19 cellular contexts compared by ENCODE assay signal in the genomic region with DNA sequence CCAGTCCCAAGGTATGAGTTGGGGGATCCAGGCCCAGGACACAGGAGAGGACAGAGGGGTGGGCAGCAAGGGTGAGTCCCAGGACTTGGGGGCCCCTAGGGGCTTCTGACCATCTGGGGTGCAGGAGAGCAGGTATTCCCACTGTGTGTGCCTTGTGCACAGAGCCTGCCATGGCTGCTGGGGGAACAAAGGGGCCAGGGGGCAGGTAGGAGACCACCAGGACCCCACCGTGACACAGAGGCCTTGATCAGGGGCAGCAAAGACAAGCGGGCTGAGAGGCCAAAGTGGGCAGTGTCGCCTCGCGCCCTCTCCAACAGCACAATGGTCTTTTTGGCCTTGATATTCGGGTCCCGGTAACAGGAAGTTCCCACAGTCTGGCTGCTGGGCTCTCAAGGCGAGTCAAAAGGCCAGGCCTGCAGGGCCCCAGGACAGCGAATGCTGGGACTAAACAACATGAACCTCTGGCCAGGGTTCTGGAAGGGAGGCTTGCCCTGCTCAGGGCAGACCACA. TPM values are rescaled to one million over a fixed set of nuclear protein-coding genes. Genes with fewer than 3 reads are reported as not detected.
DNase-seq lines count a peak whose midpoint lies in the region; ATAC-seq, FAIRE-seq and TF ChIP-seq lines count a peak whose summit lies in the region.
"Had no signal": no experiment of that assay in that cellular context is flagged by ENCODE, and none has a peak within 500 bp of the region (broad histone marks: within the 10 kb centered on the region; RNA-seq: fewer than 3 reads in every experiment).

No MANE protein-coding gene starts in this region.

- H3K4me1 ChIP-seq in GM23338 (ENCODE audit: insufficient read depth): peaks cover 10% of the 10 kb centered on the region; the same call in 1 of the 2 replicates
- H3K4me1 ChIP-seq in esophagus muscularis mucosa: peaks cover 77 to 90% (median 86%) of the 10 kb centered on the region in 4 donors
- peaks cover 18 to 27% of the 10 kb centered on the region in 2 donors for H3K4me1 ChIP-seq in gastrocnemius medialis
- peaks cover 0 to 12% of the 10 kb centered on the region in 2 donors for H3K4me1 ChIP-seq in kidney (ENCODE audit: control insufficient read depth in 1 of 2, insufficient read depth in 1 of 2, low read depth in 1 of 2, low read length in 2 of 2)

- H3K36me3 ChIP-seq in GM23338 (ENCODE audit: insufficient read depth) (no peaks in the 10 kb centered on the region), esophagus muscularis mucosa (peaks cover 1 to 24% (median 5%) of the 10 kb centered on the region in 4 donors), gastrocnemius medialis (no peaks in the 10 kb centered on the region), kidney (ENCODE audit: control insufficient read depth in 1 of 2, insufficient read depth in 2 of 2, low read length in 2 of 2) (no peaks in the 10 kb centered on the region)
- H3K36me3 ChIP-seq: uterus had no signal

- no peaks in the 10 kb centered on the region for H3K9me2 ChIP-seq in GM23338 (ENCODE audit: insufficient read depth)

- TF ChIP-seq EP300 in esophagus muscularis mucosa (IDR thresholded peaks at IDR 0.05): no peak

- H3K9me3 ChIP-seq in esophagus muscularis mucosa (no peaks in the 10 kb centered on the region), gastrocnemius medialis (no peaks in the 10 kb centered on the region), kidney (ENCODE audit: control insufficient read depth in 1 of 2, low read length in 2 of 2) (no peaks in the 10 kb centered on the region)
- H3K9me3 ChIP-seq: uterus had no signal

- no peaks in the 10 kb centered on the region for H3K79me2 ChIP-seq in GM23338 (replicated peaks; ENCODE audit: insufficient read depth)

- H3F3A ChIP-seq in GM23338 (replicated peaks; ENCODE audit: low read depth): no peaks in the 10 kb centered on the region

- peak overlapping the region; percentile 63 for H3K27ac Mint-ChIP-seq in activated CD4-positive, alpha-beta T cell treated with anti-CD3 and anti-CD28 coated beads for 36 hours
- no peak overlapping the region; the same call in 1 of the 2 replicates for H3K27ac Mint-ChIP-seq in GM23338
- H3K27ac Mint-ChIP-seq: activated T-helper 17 cell treated with anti-CD3 and anti-CD28 coated beads, Interleukin-2, amount 50 U/mL, for 72 hours had no signal

- no peak for TF ChIP-seq POLR2A in esophagus muscularis mucosa (IDR thresholded peaks at IDR 0.05; ENCODE audit: low read depth)
- no peak for TF ChIP-seq POLR2A in gastrocnemius medialis (IDR thresholded peaks at IDR 0.05)

- H3K9me3 Mint-ChIP-seq in activated CD4-positive, alpha-beta T cell treated with anti-CD3 and anti-CD28 coated beads for 36 hours (ENCODE audit: low read depth): no peaks in the 10 kb centered on the region
- H3K9me3 Mint-ChIP-seq in GM23338: no peaks in the 10 kb centered on the region
- H3K9me3 Mint-ChIP-seq: activated T-helper 17 cell treated with anti-CD3 and anti-CD28 coated beads, Interleukin-2, amount 50 U/mL, for 72 hours; brain had no signal

- ATAC-seq in activated CD4-positive, alpha-beta T cell treated with anti-CD3 and anti-CD28 coated beads for 36 hours: no peak
- ATAC-seq in GM23338: no peak
- ATAC-seq in gastrocnemius medialis: no peak
- ATAC-seq: activated T-helper 17 cell treated with anti-CD3 and anti-CD28 coated beads, Interleukin-2, amount 50 U/mL, for 72 hours had no signal

- CTCF ChIA-PET in activated CD4-positive, alpha-beta T cell treated with anti-CD3 and anti-CD28 coated beads for 36 hours (lab: Charles Lee): no interaction called here

- in situ Hi-C loops in gastrocnemius medialis (cut with MboI; ENCODE audit: low sequenced_read_pairs in 4 of 4): no loop called here

- H3K4me2 ChIP-seq in GM23338: no peak overlapping the region

- DNase-seq in activated CD4-positive, alpha-beta T cell treated with anti-CD3 and anti-CD28 coated beads for 36 hours: no peak
- no peak for DNase-seq in activated CD4-positive, alpha-beta T cell treated with anti-CD3 and anti-CD28 coated beads for 1 hour
- DNase-seq in GM23338 (ENCODE audit: low spot score) (no peak), esophagus muscularis mucosa (ENCODE audit: extremely low spot score) (no peak), gastrocnemius medialis (no peak), kidney (no peak), GM10266 (ENCODE audit: extremely low spot score) (no peak), NCI-H345 treated with DMSO at 0.1 percent for 48 hours (lab: John Stamatoyannopoulos, UW; ENCODE audit: unreplicated experiment) (no peak)
- DNase-seq: 8988T; effector CD4-positive, alpha-beta T cell; GF-D8; NCI-H2107; stimulated activated CD4-positive, alpha-beta T cell treated with anti-CD3 and anti-CD28 coated beads, Interleukin-2, amount 100 ng/mL, for 24 hours; stimulated activated CD8-positive, alpha-beta memory T cell treated with anti-CD3 and anti-CD28 coated beads, Interleukin-4, amount 100 ng/mL, for 48 hours had no signal

- no peak overlapping the region for H3K4me3 ChIP-seq in GM23338
- no peak overlapping the region for H3K4me3 ChIP-seq in esophagus muscularis mucosa
- H3K4me3 ChIP-seq in gastrocnemius medialis: no peak overlapping the region
- no peak overlapping the region for H3K4me3 ChIP-seq in kidney (ENCODE audit: low read length in 2 of 2)
- H3K4me3 ChIP-seq: uterus had no signal

- H2AFZ ChIP-seq in GM23338: 0 out of 2 replicates have a peak overlapping the region, but pooled peaks have one; percentile 7

- H3K27me3 Mint-ChIP-seq in activated CD4-positive, alpha-beta T cell treated with anti-CD3 and anti-CD28 coated beads for 36 hours: no peaks in the 10 kb centered on the region
- H3K27me3 Mint-ChIP-seq in GM23338 (ENCODE audit: insufficient read depth, low read depth, poor library complexity): peaks cover 1% of the 10 kb centered on the region
- H3K27me3 Mint-ChIP-seq: activated T-helper 17 cell treated with anti-CD3 and anti-CD28 coated beads, Interleukin-2, amount 50 U/mL, for 72 hours had no signal

- peaks cover 38% of the 10 kb centered on the region for H3K4me1 Mint-ChIP-seq in activated CD4-positive, alpha-beta T cell treated with anti-CD3 and anti-CD28 coated beads for 36 hours
- H3K4me1 Mint-ChIP-seq in GM23338: peaks cover 7% of the 10 kb centered on the region; the same call in 1 of the 3 replicates

- H4K20me1 ChIP-seq in GM23338 (replicated peaks; ENCODE audit: insufficient read depth): no peaks in the 10 kb centered on the region

- H3K27me3 ChIP-seq in GM23338 (ENCODE audit: insufficient read depth) (no peaks in the 10 kb centered on the region), esophagus muscularis mucosa (no peaks in the 10 kb centered on the region), gastrocnemius medialis (no peaks in the 10 kb centered on the region)
- H3K27me3 ChIP-seq: uterus had no signal

- H3K27ac ChIP-seq in GM23338 (ENCODE audit: low read depth) (no peak overlapping the region), esophagus muscularis mucosa (replicated peaks in 1 of 4) (peak overlapping the region; percentile 26 to 85 (median 64)), gastrocnemius medialis (peak overlapping the region in 3 of 4 donors; percentile 18 to 46 (median 46)), kidney (ENCODE audit: low read depth in 2 of 2, low read length in 2 of 2) (no peak overlapping the region)

- intact Hi-C loops in activated CD4-positive, alpha-beta T cell treated with anti-CD3 and anti-CD28 coated beads for 36 hours (cut with DNase I, micrococcal nuclease): no loop called here
- intact Hi-C loops in esophagus muscularis mucosa (cut with DNase I) (loop anchor here (10.0 kb wide), 1 partner anchor 109 kb away; a partner anchor contains a TSS), gastrocnemius medialis (cut with DNase I; ENCODE audit: low total_unique reads) (no loop called here), kidney (cut with DNase I) (no loop called here)

- 82% methylated on average over 7 of the region's 9 CpGs for WGBS in esophagus muscularis mucosa

- no peaks in the 10 kb centered on the region for H3K36me3 Mint-ChIP-seq in activated CD4-positive, alpha-beta T cell treated with anti-CD3 and anti-CD28 coated beads for 36 hours (ENCODE audit: low read depth)
- H3K36me3 Mint-ChIP-seq in GM23338 (ENCODE audit: low read depth): no peaks in the 10 kb centered on the region
- H3K36me3 Mint-ChIP-seq: brain had no signal

- H3K4me3 Mint-ChIP-seq in activated CD4-positive, alpha-beta T cell treated with anti-CD3 and anti-CD28 coated beads for 36 hours: no peak overlapping the region
- H3K4me3 Mint-ChIP-seq in GM23338: no peak overlapping the region
- H3K4me3 Mint-ChIP-seq: activated T-helper 17 cell treated with anti-CD3 and anti-CD28 coated beads, Interleukin-2, amount 50 U/mL, for 72 hours; brain had no signal

- no peak for TF ChIP-seq CTCF in GM23338 (conservative IDR thresholded peaks at IDR 0.05; ENCODE audit: low read depth in 2 of 2)
- no peak for TF ChIP-seq CTCF in esophagus muscularis mucosa (IDR thresholded peaks at IDR 0.05)
- TF ChIP-seq CTCF in gastrocnemius medialis (IDR thresholded peaks at IDR 0.05 in 4 of 5, conservative IDR thresholded peaks at IDR 0.05 in 1 of 5): no peak
- TF ChIP-seq CTCF in kidney (IDR thresholded peaks at IDR 0.05; ENCODE audit: borderline replicate concordance, extremely low read depth, insufficient read depth): no peak
- no peak for TF ChIP-seq CTCF in GM10266 (IDR thresholded peaks at IDR 0.05; ENCODE audit: control insufficient read depth, insufficient read depth, low read depth, missing control alignments)

- no peak overlapping the region for H3K9ac ChIP-seq in kidney (ENCODE audit: low read length in 2 of 2)

- no peak for FAIRE-seq in kidney (lab: Jason Lieb, UNC)

- POLR2A ChIA-PET in activated CD4-positive, alpha-beta T cell treated with anti-CD3 and anti-CD28 coated beads for 36 hours (lab: Charles Lee): no interaction called here

TF ChIP-seq in GM23338, 12 proteins besides CTCF, POLR2A, EP300 and RAD21 (continues in another document):
- no peak for TF ChIP-seq POLR2AphosphoS5 (IDR thresholded peaks at IDR 0.05; ENCODE audit: low read depth)
- TF ChIP-seq EZH2 (IDR thresholded peaks at IDR 0.05; ENCODE audit: low read depth, unreplicated experiment): no peak

RNA-seq across cellular contexts. Expression of a gene that starts 12.3 kb away (rescaled TPM):
- not detected for total RNA-seq in activated CD4-positive, alpha-beta T cell treated with anti-CD3 and anti-CD28 coated beads for 36 hours
- total RNA-seq in GM23338 (2014; rRNA removed; shearing (Covaris generic)): not detected in 2 replicates
- polyA plus RNA-seq in GM23338 (2016; fragmentation: Nextera tagmentation; extraction: Ambion mirVana): not detected in 2 replicates
- total RNA-seq in esophagus muscularis mucosa: under 1 TPM in 1 of 4 donors, not detected in 3; 0.40 TPM
- total RNA-seq in gastrocnemius medialis: under 1 TPM in 1 of 4 donors, not detected in 3; 0.20 TPM
- total RNA-seq in kidney: 0.50 TPM
- 0.39 TPM for polyA plus RNA-seq in kidney (ENCODE audit: insufficient read depth, low read depth, low replicate concordance)
- total RNA-seq: activated T-helper 17 cell treated with anti-CD3 and anti-CD28 coated beads, Interleukin-2, amount 50 U/mL, for 72 hours; HT1080; renal cortical epithelial cell had no signal

RNA-seq across cellular contexts. Expression of a gene that starts 41.7 kb away (rescaled TPM):
- total RNA-seq in activated CD4-positive, alpha-beta T cell treated with anti-CD3 and anti-CD28 coated beads for 36 hours: 10 to 100 TPM; 16.4 to 19.3 TPM
- 1.3 and 1.6 TPM in 2 replicates for total RNA-seq in GM23338 (2014; rRNA removed; shearing (Covaris generic))
- polyA plus RNA-seq in GM23338 (2016; fragmentation: Nextera tagmentation; extraction: Ambion mirVana) (2.6 and 3.5 TPM in 2 replicates), kidney (ENCODE audit: insufficient read depth, low read depth, low replicate concordance) (107 TPM)
- total RNA-seq in esophagus muscularis mucosa (100 to 1,000 TPM in 3 of 4 donors, 10 to 100 TPM in 1; 99.2 to 342 (median 175) TPM), gastrocnemius medialis (10 to 100 TPM in 2 of 4 donors, 1 to 10 TPM in 2; 5.3 to 15.5 (median 9.9) TPM), kidney (101 TPM)

Comparison
In these comparisons a context has a peak if more than half of its experiments do, and no peak if none do; other contexts are left out.
1. H3K27ac ChIP-seq: peak in esophagus muscularis mucosa (4 of 4) and gastrocnemius medialis (3 of 4); none in GM23338 (single experiment) and kidney (0 of 2).